3 cellular contexts compared by ENCODE assay signal in genomic region chr19:613732-614567, GRCh38.
A peak's percentile ranks its signal among the peaks of the same experiment; 100 is the strongest.
TF ChIP-seq lines count a peak whose summit lies in the region.

No MANE protein-coding gene starts in this region.

TF ChIP-seq in SK-N-SH, 30 proteins besides CTCF, POLR2A, EP300 and RAD21:
- TF ChIP-seq EZH2phosphoT487 (IDR thresholded peaks at IDR 0.05; ENCODE audit: borderline replicate concordance, low read depth) (no peak), IRF3 (IDR thresholded peaks at IDR 0.05; ENCODE audit: low read depth, low read length) (no peak), NRF1 (IDR thresholded peaks at IDR 0.05; ENCODE audit: low read depth, low read length) (no peak), GATA2 (CRISPR knock-in tag; IDR thresholded peaks at IDR 0.05) (no peak), POLR2AphosphoS5 (IDR thresholded peaks at IDR 0.05; ENCODE audit: low read depth, low read length) (no peak), MXI1 (IDR thresholded peaks at IDR 0.05; ENCODE audit: low read depth, low read length) (no peak), GABPA (IDR thresholded peaks at IDR 0.05; ENCODE audit: low read depth) (no peak), NFIC (IDR thresholded peaks at IDR 0.05; ENCODE audit: borderline replicate concordance) (no peak), JUND (IDR thresholded peaks at IDR 0.05) (no peak), TCF12 (IDR thresholded peaks at IDR 0.05) (no peak), TAF1 (IDR thresholded peaks at IDR 0.05; ENCODE audit: borderline replicate concordance, low read depth, low read length) (no peak)
- TF ChIP-seq, protein P1, sequence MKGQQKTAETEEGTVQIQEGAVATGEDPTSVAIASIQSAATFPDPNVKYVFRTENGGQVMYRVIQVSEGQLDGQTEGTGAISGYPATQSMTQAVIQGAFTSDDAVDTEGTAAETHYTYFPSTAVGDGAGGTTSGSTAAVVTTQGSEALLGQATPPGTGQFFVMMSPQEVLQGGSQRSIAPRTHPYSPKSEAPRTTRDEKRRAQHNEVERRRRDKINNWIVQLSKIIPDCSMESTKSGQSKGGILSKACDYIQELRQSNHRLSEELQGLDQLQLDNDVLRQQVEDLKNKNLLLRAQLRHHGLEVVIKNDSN (IDR thresholded peaks at IDR 0.05; ENCODE audit: borderline replicate concordance, low read depth), result no peak
- TF ChIP-seq, protein P2, sequence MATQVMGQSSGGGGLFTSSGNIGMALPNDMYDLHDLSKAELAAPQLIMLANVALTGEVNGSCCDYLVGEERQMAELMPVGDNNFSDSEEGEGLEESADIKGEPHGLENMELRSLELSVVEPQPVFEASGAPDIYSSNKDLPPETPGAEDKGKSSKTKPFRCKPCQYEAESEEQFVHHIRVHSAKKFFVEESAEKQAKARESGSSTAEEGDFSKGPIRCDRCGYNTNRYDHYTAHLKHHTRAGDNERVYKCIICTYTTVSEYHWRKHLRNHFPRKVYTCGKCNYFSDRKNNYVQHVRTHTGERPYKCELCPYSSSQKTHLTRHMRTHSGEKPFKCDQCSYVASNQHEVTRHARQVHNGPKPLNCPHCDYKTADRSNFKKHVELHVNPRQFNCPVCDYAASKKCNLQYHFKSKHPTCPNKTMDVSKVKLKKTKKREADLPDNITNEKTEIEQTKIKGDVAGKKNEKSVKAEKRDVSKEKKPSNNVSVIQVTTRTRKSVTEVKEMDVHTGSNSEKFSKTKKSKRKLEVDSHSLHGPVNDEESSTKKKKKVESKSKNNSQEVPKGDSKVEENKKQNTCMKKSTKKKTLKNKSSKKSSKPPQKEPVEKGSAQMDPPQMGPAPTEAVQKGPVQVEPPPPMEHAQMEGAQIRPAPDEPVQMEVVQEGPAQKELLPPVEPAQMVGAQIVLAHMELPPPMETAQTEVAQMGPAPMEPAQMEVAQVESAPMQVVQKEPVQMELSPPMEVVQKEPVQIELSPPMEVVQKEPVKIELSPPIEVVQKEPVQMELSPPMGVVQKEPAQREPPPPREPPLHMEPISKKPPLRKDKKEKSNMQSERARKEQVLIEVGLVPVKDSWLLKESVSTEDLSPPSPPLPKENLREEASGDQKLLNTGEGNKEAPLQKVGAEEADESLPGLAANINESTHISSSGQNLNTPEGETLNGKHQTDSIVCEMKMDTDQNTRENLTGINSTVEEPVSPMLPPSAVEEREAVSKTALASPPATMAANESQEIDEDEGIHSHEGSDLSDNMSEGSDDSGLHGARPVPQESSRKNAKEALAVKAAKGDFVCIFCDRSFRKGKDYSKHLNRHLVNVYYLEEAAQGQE (IDR thresholded peaks at IDR 0.05; ENCODE audit: low read depth, low read length), result no peak

TF ChIP-seq in SK-N-SH treated with all-trans-retinoic acid at 6 μM for 48 hours, 23 proteins besides CTCF, POLR2A, EP300 and RAD21:
- TF ChIP-seq, protein P3, sequence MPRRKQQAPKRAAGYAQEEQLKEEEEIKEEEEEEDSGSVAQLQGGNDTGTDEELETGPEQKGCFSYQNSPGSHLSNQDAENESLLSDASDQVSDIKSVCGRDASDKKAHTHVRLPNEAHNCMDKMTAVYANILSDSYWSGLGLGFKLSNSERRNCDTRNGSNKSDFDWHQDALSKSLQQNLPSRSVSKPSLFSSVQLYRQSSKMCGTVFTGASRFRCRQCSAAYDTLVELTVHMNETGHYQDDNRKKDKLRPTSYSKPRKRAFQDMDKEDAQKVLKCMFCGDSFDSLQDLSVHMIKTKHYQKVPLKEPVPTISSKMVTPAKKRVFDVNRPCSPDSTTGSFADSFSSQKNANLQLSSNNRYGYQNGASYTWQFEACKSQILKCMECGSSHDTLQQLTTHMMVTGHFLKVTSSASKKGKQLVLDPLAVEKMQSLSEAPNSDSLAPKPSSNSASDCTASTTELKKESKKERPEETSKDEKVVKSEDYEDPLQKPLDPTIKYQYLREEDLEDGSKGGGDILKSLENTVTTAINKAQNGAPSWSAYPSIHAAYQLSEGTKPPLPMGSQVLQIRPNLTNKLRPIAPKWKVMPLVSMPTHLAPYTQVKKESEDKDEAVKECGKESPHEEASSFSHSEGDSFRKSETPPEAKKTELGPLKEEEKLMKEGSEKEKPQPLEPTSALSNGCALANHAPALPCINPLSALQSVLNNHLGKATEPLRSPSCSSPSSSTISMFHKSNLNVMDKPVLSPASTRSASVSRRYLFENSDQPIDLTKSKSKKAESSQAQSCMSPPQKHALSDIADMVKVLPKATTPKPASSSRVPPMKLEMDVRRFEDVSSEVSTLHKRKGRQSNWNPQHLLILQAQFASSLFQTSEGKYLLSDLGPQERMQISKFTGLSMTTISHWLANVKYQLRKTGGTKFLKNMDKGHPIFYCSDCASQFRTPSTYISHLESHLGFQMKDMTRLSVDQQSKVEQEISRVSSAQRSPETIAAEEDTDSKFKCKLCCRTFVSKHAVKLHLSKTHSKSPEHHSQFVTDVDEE (CRISPR knock-in tag; IDR thresholded peaks at IDR 0.05), result no peak
- TF ChIP-seq PPARA (CRISPR knock-in tag; IDR thresholded peaks at IDR 0.05; ENCODE audit: borderline replicate concordance), result no peak
- TF ChIP-seq ZFP30 (CRISPR knock-in tag; IDR thresholded peaks at IDR 0.05), result no peak
- TF ChIP-seq ESRRG (CRISPR knock-in tag; IDR thresholded peaks at IDR 0.05), result no peak
- TF ChIP-seq ZNF8 (CRISPR knock-in tag; IDR thresholded peaks at IDR 0.05), result no peak
- no peak for TF ChIP-seq CSDC2 (CRISPR knock-in tag; IDR thresholded peaks at IDR 0.05)
- no peak for TF ChIP-seq ARNTL (CRISPR knock-in tag; IDR thresholded peaks at IDR 0.05; ENCODE audit: borderline replicate concordance, low read depth)
- no peak for TF ChIP-seq ZNF565 (CRISPR knock-in tag; conservative IDR thresholded peaks at IDR 0.05; ENCODE audit: low read depth)
- TF ChIP-seq, protein P4, sequence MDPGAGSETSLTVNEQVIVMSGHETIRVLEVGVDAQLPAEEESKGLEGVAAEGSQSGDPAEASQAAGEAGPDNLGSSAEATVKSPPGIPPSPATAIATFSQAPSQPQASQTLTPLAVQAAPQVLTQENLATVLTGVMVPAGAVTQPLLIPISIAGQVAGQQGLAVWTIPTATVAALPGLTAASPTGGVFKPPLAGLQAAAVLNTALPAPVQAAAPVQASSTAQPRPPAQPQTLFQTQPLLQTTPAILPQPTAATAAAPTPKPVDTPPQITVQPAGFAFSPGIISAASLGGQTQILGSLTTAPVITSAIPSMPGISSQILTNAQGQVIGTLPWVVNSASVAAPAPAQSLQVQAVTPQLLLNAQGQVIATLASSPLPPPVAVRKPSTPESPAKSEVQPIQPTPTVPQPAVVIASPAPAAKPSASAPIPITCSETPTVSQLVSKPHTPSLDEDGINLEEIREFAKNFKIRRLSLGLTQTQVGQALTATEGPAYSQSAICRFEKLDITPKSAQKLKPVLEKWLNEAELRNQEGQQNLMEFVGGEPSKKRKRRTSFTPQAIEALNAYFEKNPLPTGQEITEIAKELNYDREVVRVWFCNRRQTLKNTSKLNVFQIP (CRISPR knock-in tag; IDR thresholded peaks at IDR 0.05; ENCODE audit: borderline replicate concordance, low read depth), result no peak
- TF ChIP-seq, protein P5, sequence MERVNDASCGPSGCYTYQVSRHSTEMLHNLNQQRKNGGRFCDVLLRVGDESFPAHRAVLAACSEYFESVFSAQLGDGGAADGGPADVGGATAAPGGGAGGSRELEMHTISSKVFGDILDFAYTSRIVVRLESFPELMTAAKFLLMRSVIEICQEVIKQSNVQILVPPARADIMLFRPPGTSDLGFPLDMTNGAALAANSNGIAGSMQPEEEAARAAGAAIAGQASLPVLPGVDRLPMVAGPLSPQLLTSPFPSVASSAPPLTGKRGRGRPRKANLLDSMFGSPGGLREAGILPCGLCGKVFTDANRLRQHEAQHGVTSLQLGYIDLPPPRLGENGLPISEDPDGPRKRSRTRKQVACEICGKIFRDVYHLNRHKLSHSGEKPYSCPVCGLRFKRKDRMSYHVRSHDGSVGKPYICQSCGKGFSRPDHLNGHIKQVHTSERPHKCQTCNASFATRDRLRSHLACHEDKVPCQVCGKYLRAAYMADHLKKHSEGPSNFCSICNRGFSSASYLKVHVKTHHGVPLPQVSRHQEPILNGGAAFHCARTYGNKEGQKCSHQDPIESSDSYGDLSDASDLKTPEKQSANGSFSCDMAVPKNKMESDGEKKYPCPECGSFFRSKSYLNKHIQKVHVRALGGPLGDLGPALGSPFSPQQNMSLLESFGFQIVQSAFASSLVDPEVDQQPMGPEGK (CRISPR knock-in tag; IDR thresholded peaks at IDR 0.05; ENCODE audit: borderline replicate concordance), result no peak
- no peak for TF ChIP-seq RARB (CRISPR knock-in tag; IDR thresholded peaks at IDR 0.05)
- no peak for TF ChIP-seq SNAI2 (CRISPR knock-in tag; IDR thresholded peaks at IDR 0.05)
- no peak for TF ChIP-seq ISL1 (CRISPR knock-in tag; IDR thresholded peaks at IDR 0.05)
- no peak for TF ChIP-seq OSR1 (CRISPR knock-in tag; IDR thresholded peaks at IDR 0.05)

TF ChIP-seq in HepG2, 621 proteins besides CTCF, POLR2A, EP300 and RAD21:
- TF ChIP-seq HMGXB3 (CRISPR knock-in tag; IDR thresholded peaks at IDR 0.05; ENCODE audit: borderline replicate concordance) (no peak), AGO2 (optimal IDR thresholded peaks at IDR 0.05; ENCODE audit: low read depth, low read length) (peak; percentile 50)
